In the genomic region with DNA sequence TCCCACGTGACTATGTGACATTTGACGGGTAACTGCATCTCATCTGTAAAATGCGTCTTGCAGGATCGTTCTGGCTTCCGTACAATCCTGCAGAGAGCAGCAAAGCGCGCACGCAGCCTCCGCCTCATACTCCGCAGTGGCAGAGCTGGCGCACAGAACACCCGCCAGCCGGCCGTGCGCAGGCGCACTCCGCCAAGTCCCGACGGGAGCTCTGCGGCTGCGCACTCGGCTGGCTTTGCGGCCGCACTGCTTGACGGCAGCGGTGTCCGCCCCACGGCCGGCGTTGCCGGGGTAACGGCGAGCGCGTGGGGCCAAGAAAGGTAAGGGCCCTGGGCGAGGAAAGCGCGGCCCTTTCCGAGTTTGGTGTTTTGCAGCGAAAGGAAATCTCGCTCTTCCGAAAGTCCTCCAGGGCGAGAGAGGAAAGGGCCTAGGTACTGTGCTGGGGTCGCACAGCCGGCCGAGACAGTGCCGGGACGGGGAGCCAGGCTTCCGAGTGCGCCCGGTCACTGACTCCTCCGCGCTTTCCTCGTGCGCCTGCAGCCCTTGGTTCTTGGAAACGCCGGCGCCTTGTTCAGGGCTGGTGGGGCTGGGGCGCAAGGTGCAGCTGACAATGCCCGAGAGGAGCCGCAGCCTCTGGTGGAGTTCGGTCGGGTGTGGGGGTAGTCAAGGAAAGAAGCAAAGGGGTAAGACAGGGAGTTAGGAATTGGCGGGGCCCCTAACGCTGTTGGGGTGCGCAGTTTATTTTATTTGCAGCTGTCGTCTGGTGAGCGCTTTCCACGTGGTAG, we compare ENCODE assay signal across 1 cellular context.
A peak's percentile ranks its signal among the peaks of the same experiment; 100 is the strongest.
TF ChIP-seq lines count a peak whose summit lies in the region.

Gene TSEN2, plus strand, starts transcription at position 283 of the 785 bp plus-strand sequence. CDS start 5,321 bp downstream, outside the sequence.

TF ChIP-seq in H1, 55 proteins besides CTCF, POLR2A, EP300 and RAD21 (continued from another document):
- TF ChIP-seq BACH1 (IDR thresholded peaks at IDR 0.05; ENCODE audit: low read length) (peak; percentile 25; the same call in 1 of the 2 replicates), CREB1 (IDR thresholded peaks at IDR 0.05) (peak; percentile 70; the same call in 1 of the 2 replicates), SAP30 (IDR thresholded peaks at IDR 0.05; ENCODE audit: insufficient read depth, insufficient replicate concordance, low read length) (peak; percentile 89), SIN3A (conservative IDR thresholded peaks at IDR 0.05 in 1 of 2, IDR thresholded peaks at IDR 0.05 in 1 of 2; ENCODE audit: low read depth in 1 of 2, low read length in 2 of 2) (peak in 1 of 2 experiments; percentile 80; a peak in 2 of 4 replicates), HDAC2 (IDR thresholded peaks at IDR 0.05; ENCODE audit: borderline replicate concordance in 1 of 2, low read depth in 2 of 2, low read length in 2 of 2) (peak; percentile 11 to 21; a peak in 1 of 4 replicates), TAF1 (IDR thresholded peaks at IDR 0.05; ENCODE audit: low read depth, low read length) (peak; percentile 95), TAF7 (optimal IDR thresholded peaks at IDR 0.05; ENCODE audit: borderline replicate concordance, low read depth, low read length) (peak; percentile 53), TBP (IDR thresholded peaks at IDR 0.05; ENCODE audit: low read depth, low read length) (peak; percentile 80), YY1 (IDR thresholded peaks at IDR 0.05; ENCODE audit: low read depth, low read length) (no peak), ATF3 (IDR thresholded peaks at IDR 0.05; ENCODE audit: insufficient read depth, low read depth, low read length) (peak; percentile 89), CEBPB (IDR thresholded peaks at IDR 0.05; ENCODE audit: low read depth, low read length) (no peak), E2F6 (IDR thresholded peaks at IDR 0.05) (peak; percentile 44), NRF1 (IDR thresholded peaks at IDR 0.05; ENCODE audit: low read depth, low read length) (peak; percentile 99), CHD2 (IDR thresholded peaks at IDR 0.05; ENCODE audit: low read length) (no peak), POLR2AphosphoS5 (IDR thresholded peaks at IDR 0.05; ENCODE audit: low read depth, low read length) (peak; percentile 96), RBBP5 (IDR thresholded peaks at IDR 0.05; ENCODE audit: borderline replicate concordance, low read depth, low read length) (peak; percentile 86; the same call in 1 of the 2 replicates), RNF2 (IDR thresholded peaks at IDR 0.05; ENCODE audit: borderline replicate concordance, low read depth, low read length, missing control alignments, poor library complexity, severe bottlenecking) (no peak), PHF8 (conservative IDR thresholded peaks at IDR 0.05; ENCODE audit: low read depth, low read length) (peak; percentile 89), MAX (IDR thresholded peaks at IDR 0.05) (peak; percentile 85), KDM4A (IDR thresholded peaks at IDR 0.05; ENCODE audit: low read depth, low read length, severe bottlenecking) (peak; percentile 69)
- TF ChIP-seq, protein P1, sequence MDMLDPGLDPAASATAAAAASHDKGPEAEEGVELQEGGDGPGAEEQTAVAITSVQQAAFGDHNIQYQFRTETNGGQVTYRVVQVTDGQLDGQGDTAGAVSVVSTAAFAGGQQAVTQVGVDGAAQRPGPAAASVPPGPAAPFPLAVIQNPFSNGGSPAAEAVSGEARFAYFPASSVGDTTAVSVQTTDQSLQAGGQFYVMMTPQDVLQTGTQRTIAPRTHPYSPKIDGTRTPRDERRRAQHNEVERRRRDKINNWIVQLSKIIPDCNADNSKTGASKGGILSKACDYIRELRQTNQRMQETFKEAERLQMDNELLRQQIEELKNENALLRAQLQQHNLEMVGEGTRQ (IDR thresholded peaks at IDR 0.05; ENCODE audit: low read length), result no peak
- TF ChIP-seq, protein P2, sequence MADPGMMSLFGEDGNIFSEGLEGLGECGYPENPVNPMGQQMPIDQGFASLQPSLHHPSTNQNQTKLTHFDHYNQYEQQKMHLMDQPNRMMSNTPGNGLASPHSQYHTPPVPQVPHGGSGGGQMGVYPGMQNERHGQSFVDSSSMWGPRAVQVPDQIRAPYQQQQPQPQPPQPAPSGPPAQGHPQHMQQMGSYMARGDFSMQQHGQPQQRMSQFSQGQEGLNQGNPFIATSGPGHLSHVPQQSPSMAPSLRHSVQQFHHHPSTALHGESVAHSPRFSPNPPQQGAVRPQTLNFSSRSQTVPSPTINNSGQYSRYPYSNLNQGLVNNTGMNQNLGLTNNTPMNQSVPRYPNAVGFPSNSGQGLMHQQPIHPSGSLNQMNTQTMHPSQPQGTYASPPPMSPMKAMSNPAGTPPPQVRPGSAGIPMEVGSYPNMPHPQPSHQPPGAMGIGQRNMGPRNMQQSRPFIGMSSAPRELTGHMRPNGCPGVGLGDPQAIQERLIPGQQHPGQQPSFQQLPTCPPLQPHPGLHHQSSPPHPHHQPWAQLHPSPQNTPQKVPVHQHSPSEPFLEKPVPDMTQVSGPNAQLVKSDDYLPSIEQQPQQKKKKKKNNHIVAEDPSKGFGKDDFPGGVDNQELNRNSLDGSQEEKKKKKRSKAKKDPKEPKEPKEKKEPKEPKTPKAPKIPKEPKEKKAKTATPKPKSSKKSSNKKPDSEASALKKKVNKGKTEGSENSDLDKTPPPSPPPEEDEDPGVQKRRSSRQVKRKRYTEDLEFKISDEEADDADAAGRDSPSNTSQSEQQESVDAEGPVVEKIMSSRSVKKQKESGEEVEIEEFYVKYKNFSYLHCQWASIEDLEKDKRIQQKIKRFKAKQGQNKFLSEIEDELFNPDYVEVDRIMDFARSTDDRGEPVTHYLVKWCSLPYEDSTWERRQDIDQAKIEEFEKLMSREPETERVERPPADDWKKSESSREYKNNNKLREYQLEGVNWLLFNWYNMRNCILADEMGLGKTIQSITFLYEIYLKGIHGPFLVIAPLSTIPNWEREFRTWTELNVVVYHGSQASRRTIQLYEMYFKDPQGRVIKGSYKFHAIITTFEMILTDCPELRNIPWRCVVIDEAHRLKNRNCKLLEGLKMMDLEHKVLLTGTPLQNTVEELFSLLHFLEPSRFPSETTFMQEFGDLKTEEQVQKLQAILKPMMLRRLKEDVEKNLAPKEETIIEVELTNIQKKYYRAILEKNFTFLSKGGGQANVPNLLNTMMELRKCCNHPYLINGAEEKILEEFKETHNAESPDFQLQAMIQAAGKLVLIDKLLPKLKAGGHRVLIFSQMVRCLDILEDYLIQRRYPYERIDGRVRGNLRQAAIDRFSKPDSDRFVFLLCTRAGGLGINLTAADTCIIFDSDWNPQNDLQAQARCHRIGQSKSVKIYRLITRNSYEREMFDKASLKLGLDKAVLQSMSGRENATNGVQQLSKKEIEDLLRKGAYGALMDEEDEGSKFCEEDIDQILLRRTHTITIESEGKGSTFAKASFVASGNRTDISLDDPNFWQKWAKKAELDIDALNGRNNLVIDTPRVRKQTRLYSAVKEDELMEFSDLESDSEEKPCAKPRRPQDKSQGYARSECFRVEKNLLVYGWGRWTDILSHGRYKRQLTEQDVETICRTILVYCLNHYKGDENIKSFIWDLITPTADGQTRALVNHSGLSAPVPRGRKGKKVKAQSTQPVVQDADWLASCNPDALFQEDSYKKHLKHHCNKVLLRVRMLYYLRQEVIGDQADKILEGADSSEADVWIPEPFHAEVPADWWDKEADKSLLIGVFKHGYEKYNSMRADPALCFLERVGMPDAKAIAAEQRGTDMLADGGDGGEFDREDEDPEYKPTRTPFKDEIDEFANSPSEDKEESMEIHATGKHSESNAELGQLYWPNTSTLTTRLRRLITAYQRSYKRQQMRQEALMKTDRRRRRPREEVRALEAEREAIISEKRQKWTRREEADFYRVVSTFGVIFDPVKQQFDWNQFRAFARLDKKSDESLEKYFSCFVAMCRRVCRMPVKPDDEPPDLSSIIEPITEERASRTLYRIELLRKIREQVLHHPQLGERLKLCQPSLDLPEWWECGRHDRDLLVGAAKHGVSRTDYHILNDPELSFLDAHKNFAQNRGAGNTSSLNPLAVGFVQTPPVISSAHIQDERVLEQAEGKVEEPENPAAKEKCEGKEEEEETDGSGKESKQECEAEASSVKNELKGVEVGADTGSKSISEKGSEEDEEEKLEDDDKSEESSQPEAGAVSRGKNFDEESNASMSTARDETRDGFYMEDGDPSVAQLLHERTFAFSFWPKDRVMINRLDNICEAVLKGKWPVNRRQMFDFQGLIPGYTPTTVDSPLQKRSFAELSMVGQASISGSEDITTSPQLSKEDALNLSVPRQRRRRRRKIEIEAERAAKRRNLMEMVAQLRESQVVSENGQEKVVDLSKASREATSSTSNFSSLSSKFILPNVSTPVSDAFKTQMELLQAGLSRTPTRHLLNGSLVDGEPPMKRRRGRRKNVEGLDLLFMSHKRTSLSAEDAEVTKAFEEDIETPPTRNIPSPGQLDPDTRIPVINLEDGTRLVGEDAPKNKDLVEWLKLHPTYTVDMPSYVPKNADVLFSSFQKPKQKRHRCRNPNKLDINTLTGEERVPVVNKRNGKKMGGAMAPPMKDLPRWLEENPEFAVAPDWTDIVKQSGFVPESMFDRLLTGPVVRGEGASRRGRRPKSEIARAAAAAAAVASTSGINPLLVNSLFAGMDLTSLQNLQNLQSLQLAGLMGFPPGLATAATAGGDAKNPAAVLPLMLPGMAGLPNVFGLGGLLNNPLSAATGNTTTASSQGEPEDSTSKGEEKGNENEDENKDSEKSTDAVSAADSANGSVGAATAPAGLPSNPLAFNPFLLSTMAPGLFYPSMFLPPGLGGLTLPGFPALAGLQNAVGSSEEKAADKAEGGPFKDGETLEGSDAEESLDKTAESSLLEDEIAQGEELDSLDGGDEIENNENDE (IDR thresholded peaks at IDR 0.05; ENCODE audit: insufficient replicate concordance, low read length), result no peak
